Comparison of ENCODE assay signal across 9 cellular contexts in the genomic region with DNA sequence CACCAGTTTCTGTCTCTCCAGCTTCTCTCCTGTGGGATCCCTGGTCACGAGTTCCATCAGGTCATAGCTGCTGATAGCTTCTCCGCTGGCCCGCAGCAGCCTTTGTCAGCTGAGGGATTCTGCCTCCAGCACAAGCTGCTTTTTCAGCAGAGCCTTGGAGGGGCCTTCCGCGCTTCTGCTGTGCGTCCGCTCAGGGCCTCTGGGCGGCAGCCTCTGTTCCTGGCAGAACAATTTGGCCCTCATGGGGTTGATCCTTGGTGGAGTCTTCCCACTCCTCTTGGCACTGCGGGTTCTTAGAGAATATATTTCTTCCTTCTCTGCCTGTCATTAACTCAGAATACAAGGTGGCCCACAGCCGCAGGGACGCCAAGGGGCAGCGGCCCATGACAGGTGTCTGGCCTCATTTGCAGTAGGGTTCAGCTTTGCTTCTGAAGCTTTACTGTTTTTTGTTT.
DNase-seq lines count a peak whose midpoint lies in the region; ATAC-seq, FAIRE-seq and TF ChIP-seq lines count a peak whose summit lies in the region.
"Had no signal": no experiment of that assay in that cellular context is flagged by ENCODE, and none has a peak within 500 bp of the region (broad histone marks: within the 10 kb centered on the region; RNA-seq: fewer than 3 reads in every experiment).

No MANE protein-coding gene starts in this region.

- TF ChIP-seq CTCF in RWPE2 (IDR thresholded peaks at IDR 0.05; ENCODE audit: poor library complexity, severe bottlenecking) (no peak), osteoblast (IDR thresholded peaks at IDR 0.05; ENCODE audit: extremely low read depth, low read depth, low read length) (no peak)

- H3K56ac ChIP-seq in mesendoderm (ENCODE audit: low read length), result no peak overlapping the region

- H3K4me3 ChIP-seq in ACC112 (ENCODE audit: low read depth, low read length) (peak overlapping the region; percentile 62), RWPE2 (ENCODE audit: severe bottlenecking) (no peak overlapping the region), osteoblast (ENCODE audit: insufficient read depth, low read length) (no peak overlapping the region), mesendoderm (ENCODE audit: low read length) (no peak overlapping the region)

- H4K20me1 ChIP-seq in osteoblast (ENCODE audit: insufficient read depth, low read length), result peaks cover 43% of the 10 kb centered on the region

- H3K36me3 ChIP-seq in ACC112 (ENCODE audit: insufficient read depth, low read length), result peaks cover 8% of the 10 kb centered on the region; the same call in 1 of the 2 replicates
- peaks cover 47% of the 10 kb centered on the region for H3K36me3 ChIP-seq in RWPE2 (ENCODE audit: low read depth)
- H3K36me3 ChIP-seq in osteoblast (ENCODE audit: insufficient read depth, low read length), result peaks cover 19% of the 10 kb centered on the region
- peaks cover 12% of the 10 kb centered on the region for H3K36me3 ChIP-seq in mesendoderm (ENCODE audit: control insufficient read depth, insufficient read depth, low read length)

- H2BK5ac ChIP-seq in mesendoderm (ENCODE audit: low read length), result no peak overlapping the region

- no peaks in the 10 kb centered on the region for H3K27me3 ChIP-seq in ACC112 (ENCODE audit: insufficient read depth, low read length)
- no peaks in the 10 kb centered on the region for H3K27me3 ChIP-seq in RWPE2 (ENCODE audit: insufficient read depth, poor library complexity, severe bottlenecking)
- H3K27me3 ChIP-seq in osteoblast (ENCODE audit: insufficient read depth, low read length), result no peaks in the 10 kb centered on the region
- no peaks in the 10 kb centered on the region for H3K27me3 ChIP-seq in mesendoderm (ENCODE audit: insufficient read depth, low read length, poor library complexity)

- no peak overlapping the region for H2AK5ac ChIP-seq in mesendoderm (ENCODE audit: low read length)

- H2BK120ac ChIP-seq in mesendoderm (ENCODE audit: low read depth, low read length), result no peak overlapping the region

- H3K79me2 ChIP-seq in ACC112 (ENCODE audit: control insufficient read depth, insufficient read depth, low read length, unreplicated experiment) (peaks cover 6% of the 10 kb centered on the region), osteoblast (ENCODE audit: insufficient read depth, low read length) (peaks cover 18% of the 10 kb centered on the region), mesendoderm (ENCODE audit: control insufficient read depth, insufficient read depth, low read length) (peaks cover 2% of the 10 kb centered on the region)

- no peak overlapping the region for H3K23ac ChIP-seq in mesendoderm (ENCODE audit: low read length)

- H2AFZ ChIP-seq in ACC112 (ENCODE audit: low read length, unreplicated experiment), result no peak overlapping the region
- H2AFZ ChIP-seq in osteoblast (ENCODE audit: low read length), result no peak overlapping the region

- no peak for FAIRE-seq in RCC 7860 (lab: Jason Lieb, UNC)

- peak overlapping the region; percentile 60 for H3K4me2 ChIP-seq in osteoblast (ENCODE audit: insufficient read depth, low read length)
- H3K4me2 ChIP-seq in mesendoderm (ENCODE audit: low read length), result no peak overlapping the region

- no peak overlapping the region for H3K18ac ChIP-seq in mesendoderm (ENCODE audit: low read length)

- no peak overlapping the region for H2BK15ac ChIP-seq in mesendoderm (replicated peaks; ENCODE audit: low read depth)

- WGBS in mesendoderm (ENCODE audit: extremely low coverage, insufficient coverage, low lambda C conversion rate), result no CpG with 5 or more reads among the region's 12 CpGs

- H3K9ac ChIP-seq in mesendoderm (ENCODE audit: low read length), result no peak overlapping the region

- peaks cover 14% of the 10 kb centered on the region for H3K79me1 ChIP-seq in mesendoderm (ENCODE audit: low read length)

- H3K9me3 ChIP-seq in RWPE2 (ENCODE audit: severe bottlenecking), result no peaks in the 10 kb centered on the region
- H3K9me3 ChIP-seq in osteoblast (ENCODE audit: low read depth, low read length), result no peaks in the 10 kb centered on the region

- H3K4me1 ChIP-seq in ACC112 (ENCODE audit: control insufficient read depth, insufficient read depth, low read length, unreplicated experiment) (peaks cover 15% of the 10 kb centered on the region), RWPE2 (ENCODE audit: insufficient read depth, poor library complexity, severe bottlenecking) (peaks cover 12% of the 10 kb centered on the region), osteoblast (ENCODE audit: insufficient read depth, low read length) (peaks cover 20% of the 10 kb centered on the region), mesendoderm (ENCODE audit: control insufficient read depth, low read depth, low read length) (no peaks in the 10 kb centered on the region)

- H3K4ac ChIP-seq in mesendoderm (ENCODE audit: low read depth, low read length), result no peak overlapping the region

- H3K27ac ChIP-seq in ACC112 (ENCODE audit: low read depth, low read length) (peak overlapping the region; percentile 85), RWPE2 (ENCODE audit: poor library complexity, severe bottlenecking) (peak overlapping the region; percentile 37), osteoblast (ENCODE audit: low read depth, low read length) (peak overlapping the region; percentile 73), mesendoderm (ENCODE audit: low read depth, low read length) (no peak overlapping the region)

- ATAC-seq in RWPE2 (ENCODE audit: low read depth), result no peak
- ATAC-seq in GM18870 (IDR thresholded peaks at IDR 0.05; ENCODE audit: unreplicated experiment), result no peak

- DNase-seq in RWPE2 (ENCODE audit: low spot score) (no peak), globus pallidus (ENCODE audit: low spot score) (peak; percentile 48), osteoblast (ENCODE audit: insufficient read length, low spot score, missing footprints) (peak; percentile 54), A172 (ENCODE audit: low spot score) (no peak), RCC 7860 (ENCODE audit: low spot score) (no peak), mesendoderm (no peak)
- DNase-seq: T-helper 1 cell had no signal

- H4K5ac ChIP-seq in mesendoderm (ENCODE audit: low read length), result no peak overlapping the region

- no peak overlapping the region for H4K8ac ChIP-seq in mesendoderm (ENCODE audit: low read depth, low read length)

Comparison
In these comparisons a context has a peak if more than half of its experiments do, and no peak if none do; other contexts are left out.
1. DNase-seq: peak in globus pallidus (single experiment) and osteoblast (single experiment); none in RWPE2 (single experiment), A172 (single experiment), RCC 7860 (single experiment) and mesendoderm (single experiment).